Comparison of ENCODE assay signal across 8 cellular contexts in the genomic region with DNA sequence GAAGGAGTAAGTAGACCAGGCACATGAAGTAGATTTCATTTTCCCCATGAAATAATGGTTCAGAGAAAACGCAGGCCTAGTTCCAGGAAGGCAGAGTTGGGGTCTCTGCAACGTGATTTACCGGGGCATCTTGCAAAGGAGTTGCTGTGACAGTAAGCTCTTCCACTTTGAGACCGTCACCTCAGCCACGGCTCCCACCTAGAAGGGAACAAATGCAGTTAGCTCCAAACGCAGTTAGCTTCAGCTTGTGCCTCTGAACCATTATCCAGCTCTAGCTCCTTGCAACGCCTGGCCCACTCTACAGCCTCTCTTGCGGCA. TPM values are rescaled to one million over a fixed set of nuclear protein-coding genes. Genes with fewer than 3 reads are reported as not detected.
A peak's percentile ranks its signal among the peaks of the same experiment; 100 is the strongest.
DNase-seq lines count a peak whose midpoint lies in the region; ATAC-seq and TF ChIP-seq lines count a peak whose summit lies in the region.

No MANE protein-coding gene starts in this region.

- H4K8ac ChIP-seq in mesenchymal stem cell (ENCODE audit: low read length), result peak overlapping the region; percentile 96

- no peaks in the 10 kb centered on the region for H3K9me3 Mint-ChIP-seq in activated T-cell treated with anti-CD3 and anti-CD28 coated beads, Interleukin-2, amount 50 U/mL, for 72 hours
- no peaks in the 10 kb centered on the region for H3K9me3 Mint-ChIP-seq in brain

- H3K27ac Mint-ChIP-seq in activated T-cell treated with anti-CD3 and anti-CD28 coated beads, Interleukin-2, amount 50 U/mL, for 72 hours, result peak overlapping the region; percentile 94
- peak overlapping the region; percentile 92 to 99 (median 97) for H3K27ac Mint-ChIP-seq in brain

- H3K27me3 Mint-ChIP-seq in activated T-cell treated with anti-CD3 and anti-CD28 coated beads, Interleukin-2, amount 50 U/mL, for 72 hours (ENCODE audit: low read depth), result no peaks in the 10 kb centered on the region
- H3K27me3 Mint-ChIP-seq in brain, result peaks cover 5% of the 10 kb centered on the region

- H3K4me3 ChIP-seq in mesenchymal stem cell (ENCODE audit: insufficient read depth in 1 of 2, low read depth in 1 of 2, low read length in 2 of 2), result peak overlapping the region; percentile 71 to 90
- H3K4me3 ChIP-seq in upper lobe of left lung, result peak overlapping the region; percentile 9 to 63 (median 59)

- TF ChIP-seq POLR2A in upper lobe of left lung (IDR thresholded peaks at IDR 0.05), result no peak

- peaks cover 24 to 46% of the 10 kb centered on the region in 2 experiments for H3K36me3 ChIP-seq in mesenchymal stem cell (ENCODE audit: control insufficient read depth in 1 of 2, insufficient read depth in 2 of 2, low read depth in 1 of 2, low read length in 2 of 2)
- H3K36me3 ChIP-seq in upper lobe of left lung, result peaks cover 8 to 42% (median 32%) of the 10 kb centered on the region in 4 donors

- TF ChIP-seq CTCF in brain (conservative IDR thresholded peaks at IDR 0.05), result no peak
- TF ChIP-seq CTCF in upper lobe of left lung (IDR thresholded peaks at IDR 0.05), result no peak

- peak overlapping the region in 1 of 2 experiments; percentile 23 for H3K14ac ChIP-seq in mesenchymal stem cell (ENCODE audit: low read length in 2 of 2)

- peak overlapping the region; percentile 33 for H2AFZ ChIP-seq in mesenchymal stem cell (ENCODE audit: low read depth, low read length)

- H2AK5ac ChIP-seq in mesenchymal stem cell (ENCODE audit: low read length, severe bottlenecking), result peak overlapping the region; percentile 61

- H2BK5ac ChIP-seq in mesenchymal stem cell (ENCODE audit: low read depth, low read length, poor library complexity, severe bottlenecking), result no peak overlapping the region

- TF ChIP-seq EP300 in upper lobe of left lung (IDR thresholded peaks at IDR 0.05), result no peak

- peak overlapping the region; percentile 85 to 100 for H3K4me3 Mint-ChIP-seq in activated T-cell treated with anti-CD3 and anti-CD28 coated beads, Interleukin-2, amount 50 U/mL, for 72 hours
- H3K4me3 Mint-ChIP-seq in brain, result peak overlapping the region; percentile 92 to 97 (median 93)

- ATAC-seq in activated T-cell treated with anti-CD3 and anti-CD28 coated beads, Interleukin-2, amount 50 U/mL, for 72 hours (replicated peaks in 1 of 2), result no peak
- ATAC-seq in upper lobe of left lung (ENCODE audit: low FRiP score in 2 of 2) (no peak), GM21717 (IDR thresholded peaks at IDR 0.05; ENCODE audit: unreplicated experiment) (no peak), HG02938 (IDR thresholded peaks at IDR 0.05; ENCODE audit: unreplicated experiment) (no peak), HG03354 (IDR thresholded peaks at IDR 0.05; ENCODE audit: poor library complexity, severe bottlenecking, unreplicated experiment) (no peak)

- H3K23ac ChIP-seq in mesenchymal stem cell (ENCODE audit: low read length in 2 of 2), result peak overlapping the region in 1 of 2 experiments; percentile 84

- peak overlapping the region; percentile 86 to 87 for H3K18ac ChIP-seq in mesenchymal stem cell (ENCODE audit: low read depth in 1 of 2, low read length in 2 of 2)

- no peak overlapping the region for H2BK12ac ChIP-seq in mesenchymal stem cell (ENCODE audit: low read length in 2 of 2)

- peaks cover 8% of the 10 kb centered on the region for H3K79me1 ChIP-seq in mesenchymal stem cell (replicated peaks; ENCODE audit: low read length, poor library complexity, severe bottlenecking)

- no peak for DNase-seq in activated T-cell treated with anti-CD3 and anti-CD28 coated beads, Interleukin-2, amount 50 U/mL, for 72 hours
- no peak for DNase-seq in activated T-cell treated with anti-CD3 and anti-CD28 coated beads, Interleukin-2, amount 50 U/mL, for 1 hour
- DNase-seq in mesenchymal stem cell, result no peak
- DNase-seq in upper lobe of left lung, result no peak

- peak overlapping the region; percentile 54 for H2BK120ac ChIP-seq in mesenchymal stem cell (ENCODE audit: low read depth, low read length)

- no peak overlapping the region for H2BK15ac ChIP-seq in mesenchymal stem cell (ENCODE audit: low read depth, poor library complexity, severe bottlenecking)

- peaks cover 83% of the 10 kb centered on the region for H3K4me1 Mint-ChIP-seq in activated T-cell treated with anti-CD3 and anti-CD28 coated beads, Interleukin-2, amount 50 U/mL, for 72 hours (ENCODE audit: low read depth)
- peaks cover 50% of the 10 kb centered on the region for H3K4me1 Mint-ChIP-seq in brain

- peak overlapping the region in 1 of 2 experiments; percentile 83 for H3K4ac ChIP-seq in mesenchymal stem cell (ENCODE audit: low read depth in 1 of 2, low read length in 2 of 2)

- H3K27me3 ChIP-seq in mesenchymal stem cell (ENCODE audit: control insufficient read depth in 1 of 2, insufficient read depth in 1 of 2, low read length in 2 of 2), result no peaks in the 10 kb centered on the region
- H3K27me3 ChIP-seq in upper lobe of left lung, result no peaks in the 10 kb centered on the region

- peak overlapping the region; percentile 88 for H3K27ac ChIP-seq in mesenchymal stem cell (ENCODE audit: low read length, poor library complexity, severe bottlenecking)
- H3K27ac ChIP-seq in upper lobe of left lung, result peak overlapping the region; percentile 90 to 97 (median 96)

- H4K91ac ChIP-seq in mesenchymal stem cell (ENCODE audit: low read length), result peak overlapping the region; percentile 79

- no peaks in the 10 kb centered on the region for H3K9me3 ChIP-seq in mesenchymal stem cell (ENCODE audit: control insufficient read depth, low read length)
- H3K9me3 ChIP-seq in upper lobe of left lung, result no peaks in the 10 kb centered on the region

- peaks cover 12% of the 10 kb centered on the region for H3K4me1 ChIP-seq in mesenchymal stem cell (ENCODE audit: control insufficient read depth, insufficient read depth, low read depth, low read length)
- peaks cover 19 to 42% (median 36%) of the 10 kb centered on the region in 4 donors for H3K4me1 ChIP-seq in upper lobe of left lung

- H3K4me2 ChIP-seq in mesenchymal stem cell (ENCODE audit: low read length, poor library complexity, severe bottlenecking), result peak overlapping the region; percentile 93

- WGBS in mesenchymal stem cell, result 1% methylated on average over 8 of the region's 8 CpGs
- WGBS in upper lobe of left lung, 2 donors, result 12 to 25% methylated on average over 8 of the region's 8 CpGs

- peaks cover 40 to 48% of the 10 kb centered on the region in 2 donors for H3K36me3 Mint-ChIP-seq in activated T-cell treated with anti-CD3 and anti-CD28 coated beads, Interleukin-2, amount 50 U/mL, for 72 hours (ENCODE audit: insufficient read depth in 2 of 2)
- H3K36me3 Mint-ChIP-seq in brain, result peaks cover 43% of the 10 kb centered on the region

- H3K9ac ChIP-seq in mesenchymal stem cell (ENCODE audit: low read length), result peak overlapping the region; percentile 94

RNA-seq across cellular contexts. Expression of a gene that starts 7.0 kb away (rescaled TPM):
- 100 to 1,000 TPM; 595 to 606 TPM for total RNA-seq in activated T-cell treated with anti-CD3 and anti-CD28 coated beads, Interleukin-2, amount 50 U/mL, for 72 hours
- polyA plus RNA-seq in brain (ENCODE audit: insufficient read depth, low read depth, low replicate concordance), result 0.17 TPM
- polyA plus RNA-seq in mesenchymal stem cell (2013, experiment 1 of 2), result not detected
- not detected for polyA plus RNA-seq in mesenchymal stem cell (2013, experiment 2 of 2)
- total RNA-seq in upper lobe of left lung, result 10 to 100 TPM; 19.7 to 51.3 (median 38.0) TPM

RNA-seq across cellular contexts. Expression of a gene that starts 14.1 kb away (rescaled TPM):
- 100 to 1,000 TPM in 1 of 2 donors, 10 to 100 TPM in 1; 94.2 to 109 TPM for total RNA-seq in activated T-cell treated with anti-CD3 and anti-CD28 coated beads, Interleukin-2, amount 50 U/mL, for 72 hours
- polyA plus RNA-seq in brain (ENCODE audit: insufficient read depth, low read depth, low replicate concordance), result 75.0 TPM
- polyA plus RNA-seq in mesenchymal stem cell (2013, experiment 1 of 2), result 39.8 TPM
- polyA plus RNA-seq in mesenchymal stem cell (2013, experiment 2 of 2), result 39.9 TPM
- total RNA-seq in upper lobe of left lung, result 10 to 100 TPM; 30.9 to 63.9 (median 46.8) TPM

Comparison
In these comparisons a context has a peak if more than half of its experiments do, and no peak if none do; other contexts are left out.
1. RNA of a gene that starts 7.0 kb away (total RNA-seq): 595 to 606 TPM in activated T-cell treated with anti-CD3 and anti-CD28 coated beads, Interleukin-2, amount 50 U/mL, for 72 hours; 19.7 to 51.3 TPM in upper lobe of left lung; every median in the first group is over 10 times any median in the second.